ENCODE assay signal across 9 cellular contexts in the genomic region with DNA sequence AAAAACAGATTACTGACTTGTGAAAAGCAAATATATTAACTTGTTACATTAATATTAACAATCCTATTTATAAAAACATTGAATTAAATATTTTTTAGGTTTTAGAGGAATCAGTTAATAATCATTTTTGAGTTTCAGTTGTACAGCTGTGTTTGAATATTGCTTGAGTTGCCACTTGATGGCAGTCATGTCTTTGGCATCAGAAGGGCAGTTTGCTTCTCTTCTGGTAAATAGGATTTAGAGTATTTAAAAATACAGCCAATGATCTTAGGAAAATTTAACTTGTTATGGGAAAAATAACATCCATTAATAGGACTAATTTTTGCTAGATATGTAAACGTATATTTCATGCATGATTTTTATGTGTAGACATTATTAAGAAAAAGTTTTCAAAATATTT.
DNase-seq lines count a peak whose midpoint lies in the region; ATAC-seq and TF ChIP-seq lines count a peak whose summit lies in the region.
"Had no signal": no experiment of that assay in that cellular context is flagged by ENCODE, and none has a peak within 500 bp of the region (broad histone marks: within the 10 kb centered on the region; RNA-seq: fewer than 3 reads in every experiment).

No MANE protein-coding gene starts in this region.

- H2BK15ac ChIP-seq in H9 (ENCODE audit: low read depth, low read length), result no peak overlapping the region

- no peaks in the 10 kb centered on the region for H3K79me1 ChIP-seq in H9 (ENCODE audit: insufficient read depth, low read depth, low read length, poor library complexity, severe bottlenecking)

- H3K4me3 Mint-ChIP-seq in H9, result no peak overlapping the region
- H3K4me3 Mint-ChIP-seq: central memory CD8-positive, alpha-beta T cell had no signal

- H2BK5ac ChIP-seq in H9 (ENCODE audit: insufficient read length, low read length), result no peak overlapping the region

- no peak overlapping the region for H3K56ac ChIP-seq in H9 (ENCODE audit: insufficient read length, low read depth, low read length)

- H3K27me3 Mint-ChIP-seq in H9 (ENCODE audit: low read depth), result no peaks in the 10 kb centered on the region
- H3K27me3 Mint-ChIP-seq: central memory CD8-positive, alpha-beta T cell had no signal

- H3K18ac ChIP-seq in H9 (ENCODE audit: insufficient read length, low read depth, low read length), result no peak overlapping the region

- H3K4me1 Mint-ChIP-seq in H9, result no peaks in the 10 kb centered on the region
- H3K4me1 Mint-ChIP-seq: central memory CD8-positive, alpha-beta T cell had no signal

- no peak overlapping the region for H3K9ac ChIP-seq in H9 (ENCODE audit: extremely low read depth, insufficient read length, low read length)

- H2AK5ac ChIP-seq in H9 (ENCODE audit: insufficient read length, low read length), result no peak overlapping the region

- H3K79me2 ChIP-seq in H9 (ENCODE audit: insufficient read depth, low read length), result no peaks in the 10 kb centered on the region

- no peak overlapping the region for H4K91ac ChIP-seq in H9 (ENCODE audit: insufficient read length, low read depth, low read length)

- no peak overlapping the region for H2BK12ac ChIP-seq in H9 (ENCODE audit: insufficient read length, low read depth, low read length)

- no peak overlapping the region for H3T11ph ChIP-seq in H9 (ENCODE audit: low read length)

- H3K23me2 ChIP-seq in H9 (ENCODE audit: insufficient read length, low read depth, low read length, poor library complexity, severe bottlenecking), result no peaks in the 10 kb centered on the region

- no peaks in the 10 kb centered on the region for H3K9me3 ChIP-seq in H9 (ENCODE audit: control insufficient read depth, low read depth, low read length)

- H3K27ac Mint-ChIP-seq in H9, result no peak overlapping the region

- H2BK20ac ChIP-seq in H9 (ENCODE audit: low read depth, low read length, poor library complexity, severe bottlenecking), result no peak overlapping the region

- H3K4me1 ChIP-seq in H9 (ENCODE audit: insufficient read depth, low read length) (no peaks in the 10 kb centered on the region), foreskin keratinocyte (no peaks in the 10 kb centered on the region)

- DNase-seq in H9, result no peak
- peak; percentile 13 for DNase-seq in RPMI7951 (ENCODE audit: low read depth)
- DNase-seq in foreskin keratinocyte, result peak in 1 of 2 donors; percentile 2
- no peak for DNase-seq in activated naive CD4-positive, alpha-beta T cell treated with anti-CD3 and anti-CD28 coated beads, Interleukin-2, amount 50 U/mL, for 16 hours
- no peak for DNase-seq in COLO668 (lab: John Stamatoyannopoulos, UW; ENCODE audit: unreplicated experiment)

- H3K27ac ChIP-seq in 22Rv1, result peak overlapping the region; percentile 29
- H3K27ac ChIP-seq in H9 (ENCODE audit: insufficient read length, low read depth, low read length), result no peak overlapping the region
- H3K27ac ChIP-seq in foreskin keratinocyte, result no peak overlapping the region

- no peak overlapping the region for H4K8ac ChIP-seq in H9 (replicated peaks; ENCODE audit: insufficient read length, low read depth, low read length)

- H3K27me3 ChIP-seq in H9 (ENCODE audit: insufficient read depth, low read length), result no peaks in the 10 kb centered on the region
- H3K27me3 ChIP-seq in foreskin keratinocyte, result no peaks in the 10 kb centered on the region

- H3K23ac ChIP-seq in H9 (ENCODE audit: insufficient read length, low read depth, low read length), result no peak overlapping the region

- no peak overlapping the region for H2AFZ ChIP-seq in H9 (ENCODE audit: low read length)

- no peak overlapping the region for H3K4ac ChIP-seq in H9 (ENCODE audit: low read depth, low read length)

- WGBS in H9 (ENCODE audit: extremely low coverage, insufficient read length, low lambda C conversion rate), result no CpG with 5 or more reads among the region's 1 CpG

- no peak overlapping the region for H4K5ac ChIP-seq in H9 (ENCODE audit: insufficient read length, low read depth, low read length)

- H3K14ac ChIP-seq in H9 (ENCODE audit: insufficient read depth, low read length), result no peak overlapping the region

- H3K36me3 Mint-ChIP-seq in H9 (ENCODE audit: insufficient read depth in 1 of 3, low read depth in 3 of 3), result no peaks in the 10 kb centered on the region

- no peak overlapping the region for H2BK120ac ChIP-seq in H9 (ENCODE audit: low read depth, low read length, poor library complexity, severe bottlenecking)

- no peak overlapping the region for H3K4me2 ChIP-seq in H9 (ENCODE audit: insufficient read depth, insufficient read length, low read length)

- no peaks in the 10 kb centered on the region for H4K20me1 ChIP-seq in H9 (ENCODE audit: control insufficient read depth, insufficient read depth, insufficient read length)

- ATAC-seq in foreskin keratinocyte (no peak), HG02610 (IDR thresholded peaks at IDR 0.05; ENCODE audit: unreplicated experiment) (no peak), GM18520 (IDR thresholded peaks at IDR 0.05; ENCODE audit: unreplicated experiment) (no peak)

- TF ChIP-seq CTCF in 22Rv1 (IDR thresholded peaks at IDR 0.05) (peak; percentile 79), H9 (conservative IDR thresholded peaks at IDR 0.05) (peak; percentile 71), foreskin keratinocyte (conservative IDR thresholded peaks at IDR 0.05) (peak; percentile 40)

- H3K9me3 Mint-ChIP-seq in H9, result no peaks in the 10 kb centered on the region
